25 cellular contexts compared by ENCODE assay signal in genomic region chr1:113217447-113218208, GRCh38.
DNase-seq lines count a peak whose midpoint lies in the region; ATAC-seq and TF ChIP-seq lines count a peak whose summit lies in the region.
"Had no signal": no experiment of that assay in that cellular context is flagged by ENCODE, and none has a peak within 500 bp of the region (broad histone marks: within the 10 kb centered on the region; RNA-seq: fewer than 3 reads in every experiment).

No MANE protein-coding gene starts in this region.

- no peaks in the 10 kb centered on the region for H3K27me3 ChIP-seq in Caco-2 (replicated peaks; ENCODE audit: control insufficient read depth, insufficient read depth, low read length)

- CTCF ChIA-PET in Caco-2 (lab: Charles Lee): interaction anchor here (1.3 to 1.4 kb wide), 2 partner anchors 11 to 77 kb away, joined by 4 to 7 read pairs; no protein-coding TSS in a partner anchor
- CTCF ChIA-PET in WTC11 (lab: Charles Lee): interaction anchor here (0.6 kb wide), 1 partner anchor 93 kb away, joined by 3 read pairs; no protein-coding TSS in a partner anchor

- DNase-seq in Caco-2 (peak; percentile 62 to 75), left colon (peak; percentile 54 to 65), omental fat pad (ENCODE audit: low spot score) (no peak), WTC11 (ENCODE audit: low spot score) (no peak)
- DNase-seq in stimulated activated CD4-positive, alpha-beta T cell treated with anti-CD3 and anti-CD28 coated beads, Interleukin-15, amount 100 ng/mL, for 24 hours: no peak
- DNase-seq: ACHN; activated B cell treated with CpG ODN at 0.5 μM for 24 hours; activated CD8-positive, alpha-beta T cell treated with anti-CD3 and anti-CD28 coated beads for 36 hours; activated naive CD4-positive, alpha-beta T cell treated with anti-CD3 and anti-CD28 coated beads, Interleukin-2, amount 50 U/mL, for 16 hours; activated T-cell treated with anti-CD3 and anti-CD28 coated beads, Interleukin-2, amount 50 U/mL, for 48 hours; DMS153; foreskin keratinocyte; IMR-90; left cardiac atrium; NCI-H2029 treated with DMSO at 0.1 percent for 48 hours; NCI-H524 treated with DMSO at 0.1 percent for 48 hours; stimulated activated CD8-positive, alpha-beta memory T cell treated with anti-CD3 and anti-CD28 coated beads, Interleukin-4, amount 100 ng/mL, for 48 hours had no signal

- H3K36me3 ChIP-seq in Caco-2 (ENCODE audit: control insufficient read depth, insufficient read depth, low read length): no peaks in the 10 kb centered on the region
- H3K36me3 ChIP-seq: prostate gland had no signal

- H3K4me3 Mint-ChIP-seq in Caco-2 (ENCODE audit: unreplicated experiment) (peak overlapping the region; percentile 19), WTC11 (no peak overlapping the region)
- H3K4me3 Mint-ChIP-seq: activated B cell treated with CpG ODN at 0.5 μM for 24 hours; activated CD8-positive, alpha-beta T cell treated with anti-CD3 and anti-CD28 coated beads for 36 hours; brain had no signal

- H3K9me3 ChIP-seq in Caco-2: peaks cover 8% of the 10 kb centered on the region; the same call in 1 of the 2 replicates
- H3K9me3 ChIP-seq: prostate gland had no signal

- H3K9me3 Mint-ChIP-seq in Caco-2 (ENCODE audit: unreplicated experiment) (peaks cover 16% of the 10 kb centered on the region), WTC11 (peaks cover 33% of the 10 kb centered on the region)
- H3K9me3 Mint-ChIP-seq: activated CD8-positive, alpha-beta T cell treated with anti-CD3 and anti-CD28 coated beads for 36 hours had no signal

- ATAC-seq in SK-N-SH treated with all-trans-retinoic acid at 6 μM for 48 hours (no peak), left colon (peak; percentile 95), omental fat pad (ENCODE audit: low FRiP score) (peak; percentile 44), HG02678 (IDR thresholded peaks at IDR 0.05; ENCODE audit: unreplicated experiment) (no peak), HG03460 (IDR thresholded peaks at IDR 0.05; ENCODE audit: unreplicated experiment) (no peak), WTC11 (no peak)
- ATAC-seq: activated CD8-positive, alpha-beta T cell treated with anti-CD3 and anti-CD28 coated beads for 36 hours; foreskin keratinocyte; HCT116; Right ventricle myocardium inferior had no signal

- H3K36me3 Mint-ChIP-seq in Caco-2 (ENCODE audit: insufficient read depth, unreplicated experiment): no peaks in the 10 kb centered on the region
- H3K36me3 Mint-ChIP-seq in WTC11: peaks cover 27% of the 10 kb centered on the region
- H3K36me3 Mint-ChIP-seq: brain had no signal

- no TSS peak for BruUV-seq in Caco-2 (replicated peaks; lab: Mats Ljungman, UMichigan)

- peak overlapping the region; percentile 55 for H3K27ac Mint-ChIP-seq in Caco-2 (ENCODE audit: unreplicated experiment)
- H3K27ac Mint-ChIP-seq in WTC11: no peak overlapping the region
- H3K27ac Mint-ChIP-seq: activated B cell treated with CpG ODN at 0.5 μM for 24 hours; activated CD8-positive, alpha-beta T cell treated with anti-CD3 and anti-CD28 coated beads for 36 hours had no signal

- peaks cover 39% of the 10 kb centered on the region for H3K4me1 ChIP-seq in Caco-2
- H3K4me1 ChIP-seq: foreskin keratinocyte, prostate gland had no signal

- no peak for TF ChIP-seq CTCF in Caco-2 (IDR thresholded peaks at IDR 0.05; ENCODE audit: insufficient read depth in 1 of 2, low read depth in 1 of 2, low read length in 1 of 2, severe bottlenecking in 1 of 2, unreplicated experiment in 1 of 2)
- no peak for TF ChIP-seq CTCF in omental fat pad (IDR thresholded peaks at IDR 0.05)
- TF ChIP-seq CTCF in WTC11 (IDR thresholded peaks at IDR 0.05): no peak

- H3K27me3 Mint-ChIP-seq in Caco-2 (ENCODE audit: insufficient read depth, unreplicated experiment) (no peaks in the 10 kb centered on the region), WTC11 (ENCODE audit: low read depth) (peaks cover 3% of the 10 kb centered on the region; the same call in 1 of the 2 replicates)
- H3K27me3 Mint-ChIP-seq: activated CD8-positive, alpha-beta T cell treated with anti-CD3 and anti-CD28 coated beads for 36 hours; brain had no signal

- no peak overlapping the region for H3K4me3 ChIP-seq in Caco-2 (ENCODE audit: low read depth, low read length)
- H3K4me3 ChIP-seq: prostate gland, skin epidermis had no signal

- POLR2A ChIA-PET in Caco-2 (lab: Charles Lee): no interaction called here
- POLR2A ChIA-PET in WTC11 (lab: Charles Lee): no interaction called here

- H3K4me1 Mint-ChIP-seq in Caco-2 (ENCODE audit: low read depth, unreplicated experiment) (peaks cover 34% of the 10 kb centered on the region), WTC11 (peaks cover 23% of the 10 kb centered on the region)
- H3K4me1 Mint-ChIP-seq: activated B cell treated with CpG ODN at 0.5 μM for 24 hours had no signal

- intact Hi-C loops in Caco-2 (cut with micrococcal nuclease; ENCODE audit: unreplicated experiment) (loop anchor here (1.0 to 5.0 kb wide), 5 partner anchors 8 to 173 kb away; partner anchors contain the start of gene MAGI3), left colon (cut with DNase I, micrococcal nuclease) (no loop called here)

TF ChIP-seq in SK-N-SH treated with all-trans-retinoic acid at 6 μM for 48 hours, 23 proteins besides CTCF, POLR2A, EP300 and RAD21:
- TF ChIP-seq TCF4 (CRISPR knock-in tag; IDR thresholded peaks at IDR 0.05; ENCODE audit: borderline replicate concordance): peak; percentile 32; the same call in 1 of the 2 replicates
- no peak for TF ChIP-seq ZC3H10 (CRISPR knock-in tag; IDR thresholded peaks at IDR 0.05)

TF ChIP-seq in WTC11, 78 proteins besides CTCF, POLR2A, EP300 and RAD21:
- no peak for TF ChIP-seq ATF2 (CRISPR knock-in tag; IDR thresholded peaks at IDR 0.05; ENCODE audit: borderline replicate concordance, low read depth)
- no peak for TF ChIP-seq FOXP4 (CRISPR knock-in tag; IDR thresholded peaks at IDR 0.05)
- no peak for TF ChIP-seq FOXP1 (CRISPR knock-in tag; IDR thresholded peaks at IDR 0.05; ENCODE audit: borderline replicate concordance)
- no peak for TF ChIP-seq ZNF281 (CRISPR knock-in tag; IDR thresholded peaks at IDR 0.05)
- no peak for TF ChIP-seq NFE2L1 (CRISPR knock-in tag; IDR thresholded peaks at IDR 0.05)
- no peak for TF ChIP-seq TEAD1 (CRISPR knock-in tag; IDR thresholded peaks at IDR 0.05)
- TF ChIP-seq ZMAT4 (CRISPR knock-in tag; IDR thresholded peaks at IDR 0.05): no peak
- TF ChIP-seq NFYB (CRISPR knock-in tag; conservative IDR thresholded peaks at IDR 0.05; ENCODE audit: low read depth): no peak
- no peak for TF ChIP-seq RELA (CRISPR knock-in tag; IDR thresholded peaks at IDR 0.05; ENCODE audit: borderline replicate concordance)
- TF ChIP-seq IRF2 (CRISPR knock-in tag; IDR thresholded peaks at IDR 0.05; ENCODE audit: borderline replicate concordance, low read depth): no peak

Comparison
In these comparisons a context has a peak if more than half of its experiments do, and no peak if none do; other contexts are left out.
1. DNase-seq: peak in Caco-2 (2 of 2) and left colon (2 of 2); none in omental fat pad (single experiment), stimulated activated CD4-positive, alpha-beta T cell treated with anti-CD3 and anti-CD28 coated beads, Interleukin-15, amount 100 ng/mL, for 24 hours (single experiment) and WTC11 (single experiment).
2. ATAC-seq: peak in left colon (single experiment) and omental fat pad (single experiment); none in SK-N-SH treated with all-trans-retinoic acid at 6 μM for 48 hours (single experiment), HG02678 (single experiment), HG03460 (single experiment) and WTC11 (single experiment).